In genomic region chr11:100978942-100979341, GRCh38 we compare ENCODE assay signal across 22 cellular contexts.
"Had no signal": no experiment of that assay in that cellular context is flagged by ENCODE, and none has a peak within 500 bp of the region (broad histone marks: within the 10 kb centered on the region; RNA-seq: fewer than 3 reads in every experiment).

No MANE protein-coding gene starts in this region.

- H3K27me3 Mint-ChIP-seq: IgD-negative memory B cell, T-cell had no signal

- H3K9me3 Mint-ChIP-seq: IgD-negative memory B cell had no signal

- H3K4me3 Mint-ChIP-seq: IgD-negative memory B cell, T-cell had no signal

- DNase-seq: KBM-7; MV-4-11; NCI-H1048; NCI-H1105; NCI-H1436 treated with DMSO at 0.1 percent for 48 hours; NCI-H1694; NCI-H187 treated with DMSO at 0.1 percent for 48 hours; NCI-H2029 treated with DMSO at 0.1 percent for 48 hours; NCI-H2171 treated with DMSO at 0.1 percent for 48 hours; NCI-H345; NCI-H446 treated with DMSO at 0.1 percent for 48 hours; NCI-H510A treated with DMSO at 0.1 percent for 48 hours; NCI-H526; NCI-H748 treated with DMSO at 0.1 percent for 48 hours; NK-92 treated with Interleukin-12 subunit alpha and Interleukin-12 subunit beta, amount 100 ng/mL, for 24 hours; PC-3; SHP77; SK-N-SH; SW 1271; T-cell had no signal

- H3K9ac ChIP-seq: SK-N-SH had no signal

- H3K36me3 Mint-ChIP-seq: T-cell had no signal

- H3K27ac Mint-ChIP-seq: T-cell had no signal

- H3K9me3 ChIP-seq: SK-N-SH had no signal

- H3K4me1 Mint-ChIP-seq: IgD-negative memory B cell, T-cell had no signal

- H3K27ac ChIP-seq: RWPE1 had no signal
